Comparison of ENCODE assay signal across 18 cellular contexts in genomic region chr5:102975040-102975439, GRCh38.
DNase-seq lines count a peak whose midpoint lies in the region; ATAC-seq and TF ChIP-seq lines count a peak whose summit lies in the region.
"Had no signal": no experiment of that assay in that cellular context is flagged by ENCODE, and none has a peak within 500 bp of the region (broad histone marks: within the 10 kb centered on the region; RNA-seq: fewer than 3 reads in every experiment).

No MANE protein-coding gene starts in this region.

- no peaks in the 10 kb centered on the region for H3K9me3 Mint-ChIP-seq in activated T-cell treated with anti-CD3 and anti-CD28 coated beads, Interleukin-2, amount 50 U/mL, for 4 hours
- no peaks in the 10 kb centered on the region for H3K9me3 Mint-ChIP-seq in effector memory CD8-positive, alpha-beta T cell

- H3K4me3 ChIP-seq in IMR-90 (ENCODE audit: insufficient read depth, low read depth, low read length) (no peak overlapping the region), fibroblast of pulmonary artery (replicated peaks; ENCODE audit: low read depth, low read length) (no peak overlapping the region), PC-9 (no peak overlapping the region)
- H3K4me3 ChIP-seq: mucosa of descending colon had no signal

- H3K56ac ChIP-seq in IMR-90 (ENCODE audit: extremely low read depth, insufficient read depth, low read length) = no peak overlapping the region

- no peak overlapping the region for H3K27ac ChIP-seq in IMR-90 (ENCODE audit: insufficient read depth, low read length)
- H3K27ac ChIP-seq in PC-9 = no peak overlapping the region
- H3K27ac ChIP-seq: KMS-11, parathyroid adenoma had no signal

- H3K14ac ChIP-seq in IMR-90 (replicated peaks; ENCODE audit: low read depth, low read length) = peak overlapping the region; percentile 17; the same call in 1 of the 2 replicates

- no peaks in the 10 kb centered on the region for H3K9me2 ChIP-seq in PC-9 (ENCODE audit: insufficient read depth)

- no peak overlapping the region for H4K5ac ChIP-seq in IMR-90 (ENCODE audit: low read depth, low read length)

- TF ChIP-seq POLR2A in IMR-90 (IDR thresholded peaks at IDR 0.05; ENCODE audit: low read depth, low read length) = no peak

- no peak overlapping the region; a peak in 2 of 4 replicates for H4K8ac ChIP-seq in IMR-90 (ENCODE audit: low read depth in 2 of 2, low read length in 2 of 2)

- H3K9me3 ChIP-seq in IMR-90 (ENCODE audit: control insufficient read depth, insufficient read depth, low read length) = no peaks in the 10 kb centered on the region
- H3K9me3 ChIP-seq in PC-9 (ENCODE audit: insufficient read depth, low read depth) = no peaks in the 10 kb centered on the region
- H3K9me3 ChIP-seq: mucosa of descending colon had no signal

- dilution Hi-C loops in IMR-90 (cut with HindIII; ENCODE audit: low sequenced_read_pairs, unreplicated experiment) = no loop called here

- H3K79me1 ChIP-seq in IMR-90 (ENCODE audit: low read depth in 1 of 2, low read length in 2 of 2) = 0 out of 4 replicates have a peak, but pooled peaks cover 0 to 3% of the 10 kb centered on the region in 2 experiments

- no peak for TF ChIP-seq RAD21 in IMR-90 (IDR thresholded peaks at IDR 0.05; ENCODE audit: low read length)

- H2AK5ac ChIP-seq in IMR-90 (ENCODE audit: low read depth, low read length) = peak overlapping the region; percentile 4; the same call in 1 of the 2 replicates

- POLR2A ChIA-PET in IMR-90 (lab: Charles Lee; ENCODE audit: unreplicated experiment) (no interaction called here), PC-9 (lab: Charles Lee; ENCODE audit: unreplicated experiment) (no interaction called here)

- peak overlapping the region; percentile 50; the same call in 1 of the 2 replicates for H2BK20ac ChIP-seq in IMR-90 (ENCODE audit: low read depth, low read length)

- no peaks in the 10 kb centered on the region for H3K79me2 ChIP-seq in PC-9 (ENCODE audit: low read depth)
- H3K79me2 ChIP-seq: parathyroid adenoma had no signal

- no peak overlapping the region for H2BK15ac ChIP-seq in IMR-90 (ENCODE audit: low read depth, low read length)

- peak; percentile 6 for DNase-seq in AG08395 (ENCODE audit: low spot score)
- no peak for DNase-seq in IMR-90
- peak; percentile 75 for DNase-seq in OCI-M1 (lab: John Stamatoyannopoulos, UW)
- peak; percentile 49 for DNase-seq in fibroblast of pulmonary artery (ENCODE audit: low read depth)
- no peak for DNase-seq in activated T-cell treated with anti-CD3 and anti-CD28 coated beads, Interleukin-2, amount 50 U/mL, for 4 hours
- DNase-seq in effector memory CD8-positive, alpha-beta T cell = no peak
- DNase-seq in PC-9 = no peak
- DNase-seq: activated CD4-positive, alpha-beta T cell treated with anti-CD3 and anti-CD28 coated beads for 48 hours; activated T-cell treated with anti-CD3 and anti-CD28 coated beads, Interleukin-2, amount 50 U/mL, for 1 hour; DND-41; left cardiac atrium; mucosa of descending colon; substantia nigra; T-helper 17 cell had no signal

- H3K9me1 ChIP-seq in IMR-90 (ENCODE audit: insufficient read depth, low read length) = 0 out of 2 replicates have a peak, but pooled peaks cover 2% of the 10 kb centered on the region

- H3K27me3 ChIP-seq in IMR-90 (ENCODE audit: control insufficient read depth, insufficient read depth, low read length) (no peaks in the 10 kb centered on the region), PC-9 (ENCODE audit: insufficient read depth, low read depth) (no peaks in the 10 kb centered on the region)

- no peak overlapping the region for H3K4me3 Mint-ChIP-seq in activated T-cell treated with anti-CD3 and anti-CD28 coated beads, Interleukin-2, amount 50 U/mL, for 4 hours
- H3K4me3 Mint-ChIP-seq in effector memory CD8-positive, alpha-beta T cell = no peak overlapping the region
- H3K4me3 Mint-ChIP-seq: activated naive CD8-positive, alpha-beta T cell; T-helper 17 cell had no signal

- H3K27ac Mint-ChIP-seq in effector memory CD8-positive, alpha-beta T cell = no peak overlapping the region
- H3K27ac Mint-ChIP-seq: activated naive CD8-positive, alpha-beta T cell; T-helper 17 cell had no signal

- H3K4me1 Mint-ChIP-seq in activated T-cell treated with anti-CD3 and anti-CD28 coated beads, Interleukin-2, amount 50 U/mL, for 4 hours (ENCODE audit: low read depth) = no peaks in the 10 kb centered on the region
- peaks cover 0 to 4% of the 10 kb centered on the region in 2 donors for H3K4me1 Mint-ChIP-seq in effector memory CD8-positive, alpha-beta T cell (ENCODE audit: low read depth in 2 of 2)
- H3K4me1 Mint-ChIP-seq: T-helper 17 cell had no signal

- peaks cover 14% of the 10 kb centered on the region for H3K36me3 Mint-ChIP-seq in activated T-cell treated with anti-CD3 and anti-CD28 coated beads, Interleukin-2, amount 50 U/mL, for 4 hours (ENCODE audit: insufficient read depth)
- peaks cover 8% of the 10 kb centered on the region for H3K36me3 Mint-ChIP-seq in effector memory CD8-positive, alpha-beta T cell (ENCODE audit: insufficient read depth)

- no peak overlapping the region for H2AK9ac ChIP-seq in IMR-90 (replicated peaks; ENCODE audit: low read depth, low read length, poor library complexity)

- H3K4me2 ChIP-seq in IMR-90 (ENCODE audit: low read depth, low read length) (no peak overlapping the region), PC-9 (no peak overlapping the region)
- H3K4me2 ChIP-seq: KMS-11 had no signal

- no peak overlapping the region for H4K91ac ChIP-seq in IMR-90 (ENCODE audit: insufficient read depth, low read depth, low read length)

- H2BK120ac ChIP-seq in IMR-90 (ENCODE audit: low read depth, low read length) = no peak overlapping the region

- H3K9ac ChIP-seq in IMR-90 (ENCODE audit: low read depth, low read length) = no peak overlapping the region
- H3K9ac ChIP-seq: KMS-11, parathyroid adenoma had no signal

- no CpG with 5 or more reads among the region's 4 CpGs for WGBS in IMR-90 (ENCODE audit: extremely low coverage in 2 of 2, insufficient read length in 1 of 2), 2 experiments

- in situ Hi-C loops in IMR-90 (cut with MboI; ENCODE audit: low sequenced_read_pairs) = no loop called here

- peaks cover 3% of the 10 kb centered on the region for H3K4me1 ChIP-seq in IMR-90 (ENCODE audit: control insufficient read depth, insufficient read depth, low read length)
- H3K4me1 ChIP-seq in PC-9 (replicated peaks; ENCODE audit: insufficient read depth) = no peaks in the 10 kb centered on the region
- H3K4me1 ChIP-seq: parathyroid adenoma had no signal

- H3K27me3 Mint-ChIP-seq in activated T-cell treated with anti-CD3 and anti-CD28 coated beads, Interleukin-2, amount 50 U/mL, for 4 hours (ENCODE audit: low read depth) = no peaks in the 10 kb centered on the region
- H3K27me3 Mint-ChIP-seq in effector memory CD8-positive, alpha-beta T cell = no peaks in the 10 kb centered on the region
- H3K27me3 Mint-ChIP-seq: activated naive CD8-positive, alpha-beta T cell; T-helper 17 cell had no signal

- H3K4ac ChIP-seq in IMR-90 (ENCODE audit: low read depth, low read length) = no peak overlapping the region

- H2BK5ac ChIP-seq in IMR-90 (ENCODE audit: low read depth, low read length, poor library complexity, severe bottlenecking) = no peak overlapping the region

- H4K20me1 ChIP-seq in IMR-90 (ENCODE audit: insufficient read depth, low read length) (no peaks in the 10 kb centered on the region), PC-9 (ENCODE audit: insufficient read depth) (no peaks in the 10 kb centered on the region)

- H3F3A ChIP-seq in PC-9 (ENCODE audit: insufficient read depth, low read depth) = 0 out of 2 replicates have a peak, but pooled peaks cover 3% of the 10 kb centered on the region

- peaks cover 7% of the 10 kb centered on the region; the same call in 1 of the 2 replicates for H3K36me3 ChIP-seq in IMR-90 (ENCODE audit: control insufficient read depth, insufficient read depth, low read length)
- no peaks in the 10 kb centered on the region for H3K36me3 ChIP-seq in PC-9 (ENCODE audit: low read depth)

- TF ChIP-seq CTCF in IMR-90 (conservative IDR thresholded peaks at IDR 0.05; ENCODE audit: low read depth, low read length) (no peak), fibroblast of pulmonary artery (IDR thresholded peaks at IDR 0.05; ENCODE audit: low read length, missing control alignments) (no peak), PC-9 (conservative IDR thresholded peaks at IDR 0.05) (no peak)

- BruUV-seq in IMR-90 (replicated peaks; lab: Mats Ljungman, UMichigan) (no TSS peak), PC-9 (replicated peaks; lab: Mats Ljungman, UMichigan) (no TSS peak)

- H3K18ac ChIP-seq in IMR-90 (ENCODE audit: low read depth, low read length) = no peak overlapping the region

- CTCF ChIA-PET in IMR-90 (lab: Yijun Ruan, JAX) = no interaction called here
- CTCF ChIA-PET in PC-9 (lab: Charles Lee) = no interaction called here

- H3K23ac ChIP-seq in IMR-90 (ENCODE audit: low read depth, low read length) = no peak overlapping the region

- ATAC-seq in IMR-90 (ENCODE audit: low read depth) (no peak), GM21381 (IDR thresholded peaks at IDR 0.05; ENCODE audit: unreplicated experiment) (no peak)
- no peak for ATAC-seq in activated T-cell treated with anti-CD3 and anti-CD28 coated beads, Interleukin-2, amount 50 U/mL, for 4 hours
- ATAC-seq in effector memory CD8-positive, alpha-beta T cell (replicated peaks) = no peak
- ATAC-seq: mucosa of descending colon, T-helper 17 cell had no signal

- H2AFZ ChIP-seq in IMR-90 (replicated peaks; ENCODE audit: low read length, poor library complexity) (no peak overlapping the region), PC-9 (no peak overlapping the region)
- H2AFZ ChIP-seq: parathyroid adenoma had no signal

- intact Hi-C loops in IMR-90 (cut with micrococcal nuclease) (no loop called here), PC-9 (cut with micrococcal nuclease; ENCODE audit: unreplicated experiment) (loop anchor here (10.0 kb wide), 1 partner anchor 190 kb away; no protein-coding TSS in a partner anchor)

TF ChIP-seq in IMR-90, 13 proteins besides CTCF, POLR2A, EP300 and RAD21 (continues in another document):
- TF ChIP-seq ELK1 (IDR thresholded peaks at IDR 0.05; ENCODE audit: borderline replicate concordance, low read depth, low read length) (no peak), RCOR1 (IDR thresholded peaks at IDR 0.05; ENCODE audit: insufficient replicate concordance, low read length) (no peak), FOS (IDR thresholded peaks at IDR 0.05; ENCODE audit: low read depth, low read length) (no peak), MAFK (IDR thresholded peaks at IDR 0.05; ENCODE audit: low read depth, low read length) (no peak), CEBPB (IDR thresholded peaks at IDR 0.05; ENCODE audit: low read depth, low read length) (no peak), NFE2L2 (IDR thresholded peaks at IDR 0.05; ENCODE audit: low read depth, low read length) (no peak), MXI1 (IDR thresholded peaks at IDR 0.05; ENCODE audit: borderline replicate concordance, low read depth, low read length) (no peak)

Comparison
In these comparisons a context has a peak if more than half of its experiments do, and no peak if none do; other contexts are left out.
1. DNase-seq: peak in AG08395 (single experiment), OCI-M1 (single experiment) and fibroblast of pulmonary artery (single experiment); none in IMR-90 (single experiment), activated T-cell treated with anti-CD3 and anti-CD28 coated beads, Interleukin-2, amount 50 U/mL, for 4 hours (single experiment), effector memory CD8-positive, alpha-beta T cell (0 of 3) and PC-9 (0 of 2).